In genomic region chr14:68792022-68792829, GRCh38 we compare ENCODE assay signal across 8 cellular contexts. TPM values are rescaled to one million over a fixed set of nuclear protein-coding genes. Genes with fewer than 3 reads are reported as not detected.
DNase-seq lines count a peak whose midpoint lies in the region; ATAC-seq and TF ChIP-seq lines count a peak whose summit lies in the region.

No MANE protein-coding gene starts in this region.

- no peak overlapping the region for H2AFZ ChIP-seq in hepatocyte

- H3K4me2 ChIP-seq in hepatocyte = peak overlapping the region; percentile 88

- no peak for TF ChIP-seq CTCF in hepatocyte (IDR thresholded peaks at IDR 0.05; ENCODE audit: poor library complexity)

- no peak for ATAC-seq in GM18517 (IDR thresholded peaks at IDR 0.05; ENCODE audit: unreplicated experiment)
- ATAC-seq in HG02588 (IDR thresholded peaks at IDR 0.05; ENCODE audit: unreplicated experiment) = no peak
- no peak for ATAC-seq in HG03175 (IDR thresholded peaks at IDR 0.05; ENCODE audit: unreplicated experiment)

- peak overlapping the region; percentile 99 for H3K27ac Mint-ChIP-seq in activated T-helper 2 cell treated with anti-CD3 and anti-CD28 coated beads, Interferon-gamma antibody, Interleukin-2, Interleukin-4, amounts not matched to agents 10 μg/mL and 5 μg/mL and 100 μg/mL, durations not matched to agents 14 hours and 24 hours and 36 hours

- WGBS in hepatocyte (ENCODE audit: low lambda C conversion rate, missing lambda C conversion rate) = 1% methylated on average over 35 of the region's 35 CpGs

- intact Hi-C loops in activated T-helper 2 cell treated with anti-CD3 and anti-CD28 coated beads, Interferon-gamma antibody, Interleukin-2, Interleukin-4, amounts not matched to agents 10 μg/mL and 5 μg/mL and 100 μg/mL, durations not matched to agents 14 hours and 24 hours and 36 hours (cut with micrococcal nuclease) = loop anchor here (5.0 kb wide), 2 partner anchors 325 to 975 kb away; partner anchors contain the start of genes RAD51B and ZFYVE26

- H3K27ac ChIP-seq in hepatocyte = peak overlapping the region; percentile 99
- H3K27ac ChIP-seq in skin epidermis = peak overlapping the region; percentile 94 to 100 (median 100)

- peaks cover 75% of the 10 kb centered on the region for H3K79me2 ChIP-seq in hepatocyte

- H3K27me3 ChIP-seq in hepatocyte = no peaks in the 10 kb centered on the region

- H3K4me1 Mint-ChIP-seq in activated T-helper 2 cell treated with anti-CD3 and anti-CD28 coated beads, Interferon-gamma antibody, Interleukin-2, Interleukin-4, amounts not matched to agents 10 μg/mL and 5 μg/mL and 100 μg/mL, durations not matched to agents 14 hours and 24 hours and 36 hours (ENCODE audit: low read depth) = peaks cover 47% of the 10 kb centered on the region

- no peaks in the 10 kb centered on the region for H3K9me2 ChIP-seq in hepatocyte (replicated peaks; ENCODE audit: insufficient read depth)

- DNase-seq in stimulated activated CD4-positive, alpha-beta T cell treated with anti-CD3 and anti-CD28 coated beads, Interleukin-1b, Interleukin-23, amount 100 ng/mL, for 48 hours = peak; percentile 42
- no peak for DNase-seq in stimulated activated CD4-positive, alpha-beta T cell treated with anti-CD3 and anti-CD28 coated beads, Interleukin-12 subunit alpha, Interleukin-12 subunit beta, amount 100 ng/mL, for 4 hours
- DNase-seq in activated T-helper 2 cell treated with anti-CD3 and anti-CD28 coated beads, Interferon-gamma antibody, Interleukin-2, Interleukin-4, amounts not matched to agents 10 μg/mL and 5 μg/mL and 100 μg/mL, durations not matched to agents 14 hours and 24 hours and 36 hours (ENCODE audit: low spot score) = no peak
- DNase-seq in hepatocyte (ENCODE audit: low spot score) = no peak

- no peaks in the 10 kb centered on the region for H3K9me3 Mint-ChIP-seq in activated T-helper 2 cell treated with anti-CD3 and anti-CD28 coated beads, Interferon-gamma antibody, Interleukin-2, Interleukin-4, amounts not matched to agents 10 μg/mL and 5 μg/mL and 100 μg/mL, durations not matched to agents 14 hours and 24 hours and 36 hours

- H3K9me3 ChIP-seq in hepatocyte (ENCODE audit: low read depth) = no peaks in the 10 kb centered on the region

- peaks cover 54% of the 10 kb centered on the region for H4K20me1 ChIP-seq in hepatocyte (ENCODE audit: insufficient read depth, poor library complexity, severe bottlenecking)

- peak overlapping the region; percentile 92 for H3K4me3 Mint-ChIP-seq in activated T-helper 2 cell treated with anti-CD3 and anti-CD28 coated beads, Interferon-gamma antibody, Interleukin-2, Interleukin-4, amounts not matched to agents 10 μg/mL and 5 μg/mL and 100 μg/mL, durations not matched to agents 14 hours and 24 hours and 36 hours (ENCODE audit: low read depth)

- H3K27me3 Mint-ChIP-seq in activated T-helper 2 cell treated with anti-CD3 and anti-CD28 coated beads, Interferon-gamma antibody, Interleukin-2, Interleukin-4, amounts not matched to agents 10 μg/mL and 5 μg/mL and 100 μg/mL, durations not matched to agents 14 hours and 24 hours and 36 hours (ENCODE audit: low read depth) = no peaks in the 10 kb centered on the region

- peaks cover 3% of the 10 kb centered on the region for H3K36me3 ChIP-seq in hepatocyte (replicated peaks; ENCODE audit: insufficient read depth, low read depth)

- H3K4me3 ChIP-seq in hepatocyte (peak overlapping the region; percentile 89), skin epidermis (peak overlapping the region; percentile 62 to 90 (median 79))

- peaks cover 26% of the 10 kb centered on the region for H3K4me1 ChIP-seq in hepatocyte (ENCODE audit: insufficient read depth)

- peaks cover 44% of the 10 kb centered on the region for H3K36me3 Mint-ChIP-seq in activated T-helper 2 cell treated with anti-CD3 and anti-CD28 coated beads, Interferon-gamma antibody, Interleukin-2, Interleukin-4, amounts not matched to agents 10 μg/mL and 5 μg/mL and 100 μg/mL, durations not matched to agents 14 hours and 24 hours and 36 hours (ENCODE audit: low read depth)

RNA-seq across cellular contexts. Expression of gene ZFP36L1, which starts 0.6 kb away (rescaled TPM):
- 70.0 and 73.4 TPM in 2 replicates for total RNA-seq in activated T-helper 2 cell treated with anti-CD3 and anti-CD28 coated beads, Interferon-gamma antibody, Interleukin-2, Interleukin-4, amounts not matched to agents 10 μg/mL and 5 μg/mL and 100 μg/mL, durations not matched to agents 14 hours and 24 hours and 36 hours
- total RNA-seq in hepatocyte = 101 and 111 TPM in 2 replicates
- polyA plus RNA-seq in hepatocyte = 345 and 404 TPM in 2 replicates
